Comparison of ENCODE assay signal across 19 cellular contexts in the genomic region with DNA sequence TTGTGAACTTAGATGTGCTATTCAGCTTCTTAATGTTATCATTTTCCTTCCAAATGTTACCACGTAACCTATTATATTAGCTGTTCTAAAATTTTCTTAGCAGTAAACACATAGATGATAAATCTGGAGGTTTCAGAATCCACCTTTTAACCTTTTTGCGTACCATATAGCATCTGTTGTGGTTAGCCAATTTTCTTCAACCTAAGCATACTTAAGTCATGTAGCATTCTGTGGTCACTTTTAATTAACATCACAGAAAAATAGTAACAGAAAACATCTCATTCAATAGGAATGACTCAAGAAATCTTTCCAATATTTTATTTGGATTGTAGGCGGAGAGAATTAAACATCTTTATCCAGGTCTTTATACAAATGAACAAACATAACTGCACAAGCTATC.
"Had no signal": no experiment of that assay in that cellular context is flagged by ENCODE, and none has a peak within 500 bp of the region (broad histone marks: within the 10 kb centered on the region; RNA-seq: fewer than 3 reads in every experiment).

No MANE protein-coding gene starts in this region.

- H3K4me3 ChIP-seq: gastrocnemius medialis, lung, pancreas, smooth muscle cell, suprapubic skin, transverse colon, vagina had no signal

- H3K27ac ChIP-seq: gastrocnemius medialis, pancreas, suprapubic skin, transverse colon, vagina had no signal

- H3K36me3 ChIP-seq: gastrocnemius medialis, pancreas, suprapubic skin, transverse colon, vagina had no signal

- H3K9me3 ChIP-seq: gastrocnemius medialis, pancreas, suprapubic skin, vagina had no signal

- H3K27me3 ChIP-seq: gastrocnemius medialis, pancreas, suprapubic skin, transverse colon, vagina had no signal

- DNase-seq: cortex of kidney; effector memory CD8-positive, alpha-beta T cell; gastrocnemius medialis; head of caudate nucleus; kidney; natural killer cell; pancreas; retina; stimulated activated CD4-positive, alpha-beta T cell treated with anti-CD3 and anti-CD28 coated beads, Interleukin-12 subunit alpha, Interleukin-12 subunit beta, amount 100 ng/mL, for 4 hours; stimulated activated CD4-positive, alpha-beta T cell treated with anti-CD3 and anti-CD28 coated beads, Interleukin-1b, Interleukin-23, amount 100 ng/mL, for 48 hours; stimulated activated CD4-positive, alpha-beta T cell treated with anti-CD3 and anti-CD28 coated beads, Interleukin-4, amount 100 ng/mL, for 1 hour; stimulated activated CD8-positive, alpha-beta memory T cell treated with anti-CD3 and anti-CD28 coated beads, Interleukin-4, amount 100 ng/mL, for 48 hours; stimulated activated naive CD4-positive, alpha-beta T cell; stimulated activated naive CD8-positive, alpha-beta T cell treated with anti-CD3 and anti-CD28 coated beads, Interleukin-15, amount 100 ng/mL, for 72 hours; transverse colon had no signal

- H3K4me2 ChIP-seq: smooth muscle cell had no signal
